19 cellular contexts compared by ENCODE assay signal in the genomic region with DNA sequence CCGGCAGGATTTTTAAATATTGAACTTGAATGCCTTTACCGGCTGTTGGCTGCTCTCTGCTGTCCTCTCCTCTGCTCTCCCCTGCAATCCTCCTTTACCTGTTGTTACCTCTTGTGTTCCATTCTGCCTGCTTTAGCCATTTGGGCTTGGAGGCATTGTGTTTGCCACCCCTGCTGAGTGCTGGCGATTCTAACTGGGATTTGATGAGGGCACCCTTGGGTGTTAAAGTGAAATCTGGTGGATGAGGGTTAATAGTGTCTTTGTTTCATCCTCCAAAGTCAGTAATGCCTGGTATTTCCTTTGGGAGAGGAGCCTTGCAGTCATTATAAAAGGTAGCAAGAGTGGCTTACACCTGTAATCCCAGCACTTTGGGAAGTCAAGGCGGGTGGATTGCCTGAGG. TPM values are rescaled to one million over a fixed set of nuclear protein-coding genes. Genes with fewer than 3 reads are reported as not detected.
DNase-seq lines count a peak whose midpoint lies in the region; ATAC-seq, FAIRE-seq and TF ChIP-seq lines count a peak whose summit lies in the region.
"Had no signal": no experiment of that assay in that cellular context is flagged by ENCODE, and none has a peak within 500 bp of the region (broad histone marks: within the 10 kb centered on the region; RNA-seq: fewer than 3 reads in every experiment).

No MANE protein-coding gene starts in this region.

- H4K91ac ChIP-seq in IMR-90 (ENCODE audit: insufficient read depth, low read depth, low read length): peak overlapping the region; percentile 65

- H3K4me3 ChIP-seq in IMR-90 (ENCODE audit: insufficient read depth, low read depth, low read length) (no peak overlapping the region), endothelial cell of umbilical vein (replicated peaks in 1 of 3; ENCODE audit: insufficient read depth in 1 of 3, low read depth in 1 of 3, low read length in 3 of 3) (no peak overlapping the region), gastrocnemius medialis (no peak overlapping the region), small intestine (ENCODE audit: low read depth in 1 of 2, low read length in 2 of 2) (no peak overlapping the region)
- H3K4me3 ChIP-seq: breast epithelium, GM23248, mucosa of descending colon, ovary, uterus had no signal

- H3K9me3 ChIP-seq in IMR-90 (ENCODE audit: control insufficient read depth, insufficient read depth, low read length): no peaks in the 10 kb centered on the region
- no peaks in the 10 kb centered on the region for H3K9me3 ChIP-seq in endothelial cell of umbilical vein (replicated peaks; ENCODE audit: control insufficient read depth, insufficient read depth, low read length)
- no peaks in the 10 kb centered on the region for H3K9me3 ChIP-seq in gastrocnemius medialis
- H3K9me3 ChIP-seq in small intestine (ENCODE audit: control insufficient read depth, low read depth): no peaks in the 10 kb centered on the region
- H3K9me3 ChIP-seq: breast epithelium, mucosa of descending colon, ovary, uterus had no signal

- no peaks in the 10 kb centered on the region for H3K36me3 ChIP-seq in IMR-90 (ENCODE audit: control insufficient read depth, insufficient read depth, low read length)
- H3K36me3 ChIP-seq in endothelial cell of umbilical vein (ENCODE audit: control insufficient read depth in 2 of 2, extremely low read depth in 1 of 2, insufficient read depth in 2 of 2, low read length in 2 of 2): no peaks in the 10 kb centered on the region
- no peaks in the 10 kb centered on the region for H3K36me3 ChIP-seq in gastrocnemius medialis
- no peaks in the 10 kb centered on the region for H3K36me3 ChIP-seq in small intestine (ENCODE audit: control insufficient read depth in 2 of 2, insufficient read depth in 2 of 2, low read length in 2 of 2)
- H3K36me3 ChIP-seq: breast epithelium, ovary, uterus had no signal

- H2BK20ac ChIP-seq in IMR-90 (ENCODE audit: low read depth, low read length): peak overlapping the region; percentile 77

- peak overlapping the region; percentile 75 for H2BK5ac ChIP-seq in IMR-90 (ENCODE audit: low read depth, low read length, poor library complexity, severe bottlenecking)

- DNase-seq in activated naive CD4-positive, alpha-beta T cell treated with anti-CD3 and anti-CD28 coated beads for 36 hours: no peak
- no peak for DNase-seq in activated naive CD4-positive, alpha-beta T cell (lab: John Stamatoyannopoulos, UW)
- DNase-seq in IMR-90: no peak
- no peak for DNase-seq in endothelial cell of umbilical vein (ENCODE audit: low read depth, low spot score)
- DNase-seq in gastrocnemius medialis: no peak
- DNase-seq in small intestine: no peak
- DNase-seq in KG1 (lab: John Stamatoyannopoulos, UW): no peak
- DNase-seq: GM23248; left cardiac atrium; mucosa of descending colon; NCI-H1417 treated with DMSO at 0.1 percent for 48 hours; NCI-H2227 treated with DMSO at 0.1 percent for 48 hours; NK-92 treated with Interleukin-12 subunit alpha and Interleukin-12 subunit beta, amount 100 ng/mL, for 24 hours; ovary; stimulated activated naive CD4-positive, alpha-beta T cell; uterus had no signal

- H3K27ac Mint-ChIP-seq in activated naive CD4-positive, alpha-beta T cell treated with anti-CD3 and anti-CD28 coated beads for 36 hours: peak overlapping the region; percentile 15

- intact Hi-C loops in activated naive CD4-positive, alpha-beta T cell treated with anti-CD3 and anti-CD28 coated beads for 36 hours (cut with micrococcal nuclease): no loop called here
- intact Hi-C loops in IMR-90 (cut with micrococcal nuclease) (no loop called here), endothelial cell of umbilical vein (cut with micrococcal nuclease) (loop anchor here (1.0 kb wide), 1 partner anchor 7 kb away; no protein-coding TSS in a partner anchor), gastrocnemius medialis (cut with DNase I; ENCODE audit: low total_unique reads) (no loop called here)

- H3K4ac ChIP-seq in IMR-90 (ENCODE audit: low read depth, low read length): peak overlapping the region; percentile 98

- peaks cover 56% of the 10 kb centered on the region for H4K20me1 ChIP-seq in IMR-90 (ENCODE audit: insufficient read depth, low read length)
- H4K20me1 ChIP-seq in endothelial cell of umbilical vein (replicated peaks; ENCODE audit: control insufficient read depth, extremely low read depth, insufficient read depth, low read length): no peaks in the 10 kb centered on the region

- H3K4me1 ChIP-seq in IMR-90 (ENCODE audit: control insufficient read depth, insufficient read depth, low read length): peaks cover 33% of the 10 kb centered on the region
- peaks cover 53% of the 10 kb centered on the region for H3K4me1 ChIP-seq in endothelial cell of umbilical vein (ENCODE audit: control insufficient read depth, extremely low read depth, insufficient read depth, low read length)
- H3K4me1 ChIP-seq in gastrocnemius medialis: peaks cover 74 to 76% of the 10 kb centered on the region in 2 donors
- H3K4me1 ChIP-seq in small intestine (ENCODE audit: control insufficient read depth in 2 of 2, insufficient read depth in 1 of 2, low read depth in 1 of 2, low read length in 1 of 2): peaks cover 3 to 22% of the 10 kb centered on the region in 2 donors
- H3K4me1 ChIP-seq: breast epithelium had no signal

- H2AK9ac ChIP-seq in IMR-90 (replicated peaks; ENCODE audit: low read depth, low read length, poor library complexity): no peak overlapping the region

- peak overlapping the region; percentile 74; the same call in 1 of the 2 replicates for H3K14ac ChIP-seq in IMR-90 (replicated peaks; ENCODE audit: low read depth, low read length)

- TF ChIP-seq CTCF in IMR-90 (conservative IDR thresholded peaks at IDR 0.05; ENCODE audit: low read depth, low read length): no peak
- no peak for TF ChIP-seq CTCF in endothelial cell of umbilical vein (IDR thresholded peaks at IDR 0.05; ENCODE audit: extremely low read depth in 1 of 2, insufficient read depth in 1 of 2, low read depth in 1 of 2, low read length in 2 of 2)
- TF ChIP-seq CTCF in gastrocnemius medialis (IDR thresholded peaks at IDR 0.05 in 4 of 5, conservative IDR thresholded peaks at IDR 0.05 in 1 of 5): no peak

- peaks cover 74% of the 10 kb centered on the region for H3K4me1 Mint-ChIP-seq in activated naive CD4-positive, alpha-beta T cell treated with anti-CD3 and anti-CD28 coated beads for 36 hours (ENCODE audit: low read depth)

- peak overlapping the region; percentile 67 for H3K23ac ChIP-seq in IMR-90 (ENCODE audit: low read depth, low read length)

- ATAC-seq in IMR-90 (ENCODE audit: low read depth) (no peak), gastrocnemius medialis (no peak), GM21526 (IDR thresholded peaks at IDR 0.05; ENCODE audit: low FRiP score, unreplicated experiment) (no peak)
- ATAC-seq: left cardiac atrium, mucosa of descending colon had no signal

- H3K56ac ChIP-seq in IMR-90 (ENCODE audit: extremely low read depth, insufficient read depth, low read length): no peak overlapping the region

- peaks cover 6 to 63% of the 10 kb centered on the region in 2 experiments for H3K79me1 ChIP-seq in IMR-90 (ENCODE audit: low read depth in 1 of 2, low read length in 2 of 2)

- peak overlapping the region; percentile 65 for H2BK120ac ChIP-seq in IMR-90 (ENCODE audit: low read depth, low read length)

- H3K27me3 Mint-ChIP-seq in activated naive CD4-positive, alpha-beta T cell treated with anti-CD3 and anti-CD28 coated beads for 36 hours (ENCODE audit: low read depth): no peaks in the 10 kb centered on the region

- in situ Hi-C loops in IMR-90 (cut with MboI; ENCODE audit: low sequenced_read_pairs) (no loop called here), gastrocnemius medialis (cut with MboI; ENCODE audit: low sequenced_read_pairs in 4 of 4) (no loop called here)

- POLR2A ChIA-PET in IMR-90 (lab: Charles Lee; ENCODE audit: unreplicated experiment): no interaction called here
- POLR2A ChIA-PET in endothelial cell of umbilical vein (lab: Charles Lee): no interaction called here

- H3K18ac ChIP-seq in IMR-90 (ENCODE audit: low read depth, low read length): peak overlapping the region; percentile 45; the same call in 1 of the 2 replicates

- dilution Hi-C loops in IMR-90 (cut with HindIII; ENCODE audit: low sequenced_read_pairs, unreplicated experiment): no loop called here
- dilution Hi-C loops in endothelial cell of umbilical vein (cut with MboI; ENCODE audit: extremely low pct_ligation_motif_present, low sequenced_read_pairs): no loop called here

- no peak for TF ChIP-seq RAD21 in IMR-90 (IDR thresholded peaks at IDR 0.05; ENCODE audit: low read length)

- H3K27ac ChIP-seq in IMR-90 (ENCODE audit: insufficient read depth, low read length) (peak overlapping the region; percentile 91), endothelial cell of umbilical vein (ENCODE audit: insufficient read depth, low read depth, low read length) (peak overlapping the region; percentile 17), gastrocnemius medialis (peak overlapping the region in 3 of 4 donors; percentile 68 to 78 (median 70)), small intestine (ENCODE audit: low read depth in 1 of 2, low read length in 1 of 2) (no peak overlapping the region)
- H3K27ac ChIP-seq: breast epithelium, ovary, uterus had no signal

- no peaks in the 10 kb centered on the region for H3K9me3 Mint-ChIP-seq in activated naive CD4-positive, alpha-beta T cell treated with anti-CD3 and anti-CD28 coated beads for 36 hours

- peak overlapping the region in 1 of 2 experiments; percentile 74; a peak in 2 of 4 replicates for H4K8ac ChIP-seq in IMR-90 (ENCODE audit: low read depth in 2 of 2, low read length in 2 of 2)

- H2BK15ac ChIP-seq in IMR-90 (ENCODE audit: low read depth, low read length): peak overlapping the region; percentile 27; the same call in 2 of the 3 replicates

- H4K5ac ChIP-seq in IMR-90 (ENCODE audit: low read depth, low read length): peak overlapping the region; percentile 22

- H3K9ac ChIP-seq in IMR-90 (ENCODE audit: low read depth, low read length) (no peak overlapping the region), endothelial cell of umbilical vein (replicated peaks; ENCODE audit: extremely low read depth, insufficient read depth, low read length) (no peak overlapping the region)

- H2AK5ac ChIP-seq in IMR-90 (ENCODE audit: low read depth, low read length): peak overlapping the region; percentile 89

- peaks cover 15% of the 10 kb centered on the region for H3K36me3 Mint-ChIP-seq in activated naive CD4-positive, alpha-beta T cell treated with anti-CD3 and anti-CD28 coated beads for 36 hours (ENCODE audit: low read depth)

- no peak for FAIRE-seq in endothelial cell of umbilical vein (lab: Jason Lieb, UNC)
- no peak for FAIRE-seq in small intestine (lab: Jason Lieb, UNC)
- FAIRE-seq: GM12892 had no signal

- no peaks in the 10 kb centered on the region for H3K27me3 ChIP-seq in IMR-90 (ENCODE audit: control insufficient read depth, insufficient read depth, low read length)
- no peaks in the 10 kb centered on the region for H3K27me3 ChIP-seq in endothelial cell of umbilical vein (ENCODE audit: control insufficient read depth in 2 of 2, insufficient read depth in 2 of 2, low read length in 2 of 2)
- H3K27me3 ChIP-seq in gastrocnemius medialis: no peaks in the 10 kb centered on the region
- H3K27me3 ChIP-seq in small intestine (ENCODE audit: control insufficient read depth in 2 of 2, insufficient read depth in 2 of 2, low read length in 2 of 2): no peaks in the 10 kb centered on the region
- H3K27me3 ChIP-seq: breast epithelium, ovary, uterus had no signal

- WGBS in IMR-90 (ENCODE audit: extremely low coverage in 2 of 2, insufficient read length in 1 of 2), 2 experiments: no CpG with 5 or more reads among the region's 4 CpGs
- 75 to 90% (median 75%) methylated on average over 4 of the region's 4 CpGs for WGBS in small intestine, 3 donors

- CTCF ChIA-PET in activated naive CD4-positive, alpha-beta T cell treated with anti-CD3 and anti-CD28 coated beads for 36 hours (lab: Charles Lee): no interaction called here
- CTCF ChIA-PET in IMR-90 (lab: Yijun Ruan, JAX): interaction anchor here (0.6 kb wide), 1 partner anchor 294 kb away, joined by 3 read pairs; no protein-coding TSS in a partner anchor
- CTCF ChIA-PET in endothelial cell of umbilical vein (lab: Charles Lee): interaction anchor here (1.8 to 1.9 kb wide), 2 partner anchors 14 to 17 kb away, joined by 6 to 10 read pairs; no protein-coding TSS in a partner anchor

- H3K4me2 ChIP-seq in IMR-90 (ENCODE audit: low read depth, low read length) (0 out of 2 replicates have a peak overlapping the region, but pooled peaks have one; percentile 14), endothelial cell of umbilical vein (ENCODE audit: insufficient read depth, low read length) (no peak overlapping the region)

- BruUV-seq in IMR-90 (replicated peaks; lab: Mats Ljungman, UMichigan): no TSS peak
- BruUV-seq in endothelial cell of umbilical vein (replicated peaks; lab: Mats Ljungman, UMichigan): no TSS peak

- H3K9me1 ChIP-seq in IMR-90 (ENCODE audit: insufficient read depth, low read length) (peaks cover 28% of the 10 kb centered on the region), endothelial cell of umbilical vein (replicated peaks; ENCODE audit: control insufficient read depth, extremely low read depth, insufficient read depth, low read length) (no peaks in the 10 kb centered on the region)

- TF ChIP-seq POLR2A in IMR-90 (IDR thresholded peaks at IDR 0.05; ENCODE audit: low read depth, low read length) (no peak), endothelial cell of umbilical vein (IDR thresholded peaks at IDR 0.05; ENCODE audit: low read depth, low read length) (no peak), gastrocnemius medialis (IDR thresholded peaks at IDR 0.05) (no peak)

- H3K4me3 Mint-ChIP-seq in activated naive CD4-positive, alpha-beta T cell treated with anti-CD3 and anti-CD28 coated beads for 36 hours: no peak overlapping the region

- H2AFZ ChIP-seq in IMR-90 (replicated peaks; ENCODE audit: low read length, poor library complexity) (no peak overlapping the region), endothelial cell of umbilical vein (ENCODE audit: low read depth, low read length) (no peak overlapping the region)
- H2AFZ ChIP-seq: GM23248 had no signal

- peaks cover 98% of the 10 kb centered on the region for H3K79me2 ChIP-seq in endothelial cell of umbilical vein (ENCODE audit: control insufficient read depth, insufficient read depth, low read length)

RNA-seq across cellular contexts. Expression of gene SZRD1, which starts 9.9 kb away (rescaled TPM):
- 100 to 1,000 TPM; 169 to 179 TPM for total RNA-seq in activated naive CD4-positive, alpha-beta T cell treated with anti-CD3 and anti-CD28 coated beads for 36 hours
- 104 and 119 TPM in 2 replicates for total RNA-seq in IMR-90 (2012; rRNA removed)
- 140 and 149 TPM in 2 replicates for polyA plus RNA-seq in IMR-90 (2012; rRNA removed)
- polyA plus RNA-seq in IMR-90 (2012; cell fraction: cytosol; rRNA removed): 98.0 and 110 TPM in 2 replicates
- 71.0 and 75.7 TPM in 2 replicates for polyA plus RNA-seq in IMR-90 (2012; cell fraction: nucleus; rRNA removed; ENCODE audit: low replicate concordance)
- total RNA-seq in endothelial cell of umbilical vein: 164 and 168 TPM in 2 replicates
- polyA plus RNA-seq in endothelial cell of umbilical vein: 162 and 168 TPM in 2 replicates
- polyA plus RNA-seq in endothelial cell of umbilical vein (2011; cell fraction: cytosol; rRNA removed): 148 and 161 TPM in 2 replicates
- polyA plus RNA-seq in endothelial cell of umbilical vein (2011; cell fraction: nucleus; rRNA removed): 75.2 and 75.7 TPM in 2 replicates
- 105 and 106 TPM in 2 replicates for polyA plus RNA-seq in endothelial cell of umbilical vein (2012)
- 76.1 and 82.0 TPM in 2 replicates for polyA minus RNA-seq in endothelial cell of umbilical vein
- 62.1 TPM for polyA minus RNA-seq in endothelial cell of umbilical vein (2011; cell fraction: cytosol; rRNA and poly(A)+ RNA removed)
- 26.6 and 33.5 TPM in 2 replicates for polyA minus RNA-seq in endothelial cell of umbilical vein (2011; cell fraction: nucleus; rRNA and poly(A)+ RNA removed)
- total RNA-seq in gastrocnemius medialis: 100 to 1,000 TPM in 1 of 4 donors, 10 to 100 TPM in 3; 44.1 to 102 (median 83.1) TPM
- polyA plus RNA-seq in small intestine: 10 to 100 TPM; 72.2 to 98.8 (median 74.0) TPM

RNA-seq across cellular contexts. Expression of gene FBXO42, which starts 24.7 kb away (rescaled TPM):
- total RNA-seq in activated naive CD4-positive, alpha-beta T cell treated with anti-CD3 and anti-CD28 coated beads for 36 hours: 10 to 100 TPM in 1 of 2 experiments, 1 to 10 TPM in 1; 7.5 to 10.2 TPM
- 11.4 and 12.0 TPM in 2 replicates for total RNA-seq in IMR-90 (2012; rRNA removed)
- polyA plus RNA-seq in IMR-90 (2012; rRNA removed): 18.8 and 19.6 TPM in 2 replicates
- polyA plus RNA-seq in IMR-90 (2012; cell fraction: cytosol; rRNA removed): 14.5 and 15.0 TPM in 2 replicates
- 24.6 and 26.4 TPM in 2 replicates for polyA plus RNA-seq in IMR-90 (2012; cell fraction: nucleus; rRNA removed; ENCODE audit: low replicate concordance)
- 16.3 and 17.3 TPM in 2 replicates for total RNA-seq in endothelial cell of umbilical vein
- 17.1 and 20.4 TPM in 2 replicates for polyA plus RNA-seq in endothelial cell of umbilical vein
- 20.5 and 22.0 TPM in 2 replicates for polyA plus RNA-seq in endothelial cell of umbilical vein (2011; cell fraction: cytosol; rRNA removed)
- 36.4 and 37.7 TPM in 2 replicates for polyA plus RNA-seq in endothelial cell of umbilical vein (2011; cell fraction: nucleus; rRNA removed)
- polyA plus RNA-seq in endothelial cell of umbilical vein (2012): 9.6 and 13.4 TPM in 2 replicates
- 27.7 and 28.5 TPM in 2 replicates for polyA minus RNA-seq in endothelial cell of umbilical vein
- 7.8 TPM for polyA minus RNA-seq in endothelial cell of umbilical vein (2011; cell fraction: cytosol; rRNA and poly(A)+ RNA removed)
- 22.0 and 29.4 TPM in 2 replicates for polyA minus RNA-seq in endothelial cell of umbilical vein (2011; cell fraction: nucleus; rRNA and poly(A)+ RNA removed)
- 10 to 100 TPM; 23.1 to 32.4 (median 27.2) TPM for total RNA-seq in gastrocnemius medialis
- 10 to 100 TPM in 2 of 3 donors, 1 to 10 TPM in 1; 10.0 to 12.7 (median 11.7) TPM for polyA plus RNA-seq in small intestine

Comparison
In these comparisons a context has a peak if more than half of its experiments do, and no peak if none do; other contexts are left out.
1. H3K27ac ChIP-seq: peak in IMR-90 (single experiment), endothelial cell of umbilical vein (single experiment) and gastrocnemius medialis (3 of 4); none in small intestine (0 of 2).